ENCODE assay signal across 10 cellular contexts in the genomic region with DNA sequence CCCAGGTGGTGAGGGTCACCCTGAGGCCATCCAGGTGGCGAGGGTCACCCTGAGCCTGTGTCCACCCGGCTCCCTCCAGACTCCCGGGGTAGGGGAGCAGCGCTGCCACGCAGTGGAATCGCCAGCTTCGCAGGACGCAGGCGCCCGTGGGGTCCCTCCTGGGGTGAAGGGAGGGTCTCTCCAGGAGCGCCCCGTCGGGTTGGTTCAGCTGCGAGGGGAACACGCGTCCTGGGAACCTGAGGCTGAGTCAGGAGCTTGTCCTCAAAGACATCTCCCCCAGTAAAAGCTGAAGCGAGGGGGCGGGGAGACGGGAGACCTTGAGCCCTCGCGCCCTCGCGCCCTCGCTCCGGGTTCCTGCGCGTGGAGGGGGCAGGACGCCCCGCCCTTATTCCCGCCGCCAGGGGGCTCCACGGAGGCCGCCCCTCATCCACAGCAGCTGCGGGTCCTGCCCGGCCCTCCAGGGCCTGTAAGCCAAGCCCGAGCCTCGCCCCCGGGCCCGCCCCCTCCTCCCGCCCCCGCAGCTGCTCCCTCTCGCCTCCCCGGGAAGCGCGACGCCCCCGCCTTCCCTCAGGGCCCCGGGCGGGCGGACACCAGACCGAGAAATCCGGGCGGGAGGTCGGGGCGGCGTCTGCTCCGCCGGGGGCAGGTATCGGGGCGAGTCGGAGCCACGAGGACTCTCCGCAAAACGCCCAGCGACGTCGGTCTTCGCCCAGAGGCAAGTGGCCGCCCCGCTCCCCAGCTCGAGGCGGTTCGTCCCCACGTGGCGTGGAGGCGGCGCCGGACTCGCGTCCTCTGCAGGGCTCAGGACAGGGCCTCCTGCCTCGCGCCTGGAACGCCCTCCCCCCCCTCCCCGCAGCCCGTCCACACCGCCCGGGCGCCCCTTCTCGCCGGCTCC. TPM values are rescaled to one million over a fixed set of nuclear protein-coding genes. Genes with fewer than 3 reads are reported as not detected.
DNase-seq lines count a peak whose midpoint lies in the region; ATAC-seq and TF ChIP-seq lines count a peak whose summit lies in the region.
"Had no signal": no experiment of that assay in that cellular context is flagged by ENCODE, and none has a peak within 500 bp of the region (broad histone marks: within the 10 kb centered on the region; RNA-seq: fewer than 3 reads in every experiment).

No MANE protein-coding gene starts in this region.

- peaks cover 13% of the 10 kb centered on the region for H3K9me3 Mint-ChIP-seq in activated naive CD8-positive, alpha-beta T cell treated with anti-CD3 and anti-CD28 coated beads, Interleukin-2, amount 10 ng/mL, durations not matched to agents 7 days and 5 days
- H3K9me3 Mint-ChIP-seq in activated naive CD8-positive, alpha-beta T cell treated with anti-CD3 and anti-CD28 coated beads for 36 hours = peaks cover 51% of the 10 kb centered on the region

- H3K4me3 Mint-ChIP-seq in activated naive CD8-positive, alpha-beta T cell treated with anti-CD3 and anti-CD28 coated beads, Interleukin-2, amount 10 ng/mL, durations not matched to agents 7 days and 5 days = no peak overlapping the region
- no peak overlapping the region for H3K4me3 Mint-ChIP-seq in activated naive CD8-positive, alpha-beta T cell treated with anti-CD3 and anti-CD28 coated beads for 36 hours

- peaks cover 22% of the 10 kb centered on the region for H3K27me3 Mint-ChIP-seq in activated naive CD8-positive, alpha-beta T cell treated with anti-CD3 and anti-CD28 coated beads, Interleukin-2, amount 10 ng/mL, durations not matched to agents 7 days and 5 days
- peaks cover 13% of the 10 kb centered on the region for H3K27me3 Mint-ChIP-seq in activated naive CD8-positive, alpha-beta T cell treated with anti-CD3 and anti-CD28 coated beads for 36 hours

- H3K9me3 ChIP-seq in left lung = peaks cover 0 to 14% of the 10 kb centered on the region in 2 donors
- H3K9me3 ChIP-seq in upper lobe of right lung = peaks cover 3% of the 10 kb centered on the region

- H3K36me3 Mint-ChIP-seq in activated naive CD8-positive, alpha-beta T cell treated with anti-CD3 and anti-CD28 coated beads, Interleukin-2, amount 10 ng/mL, durations not matched to agents 7 days and 5 days = peaks cover 6% of the 10 kb centered on the region
- peaks cover 28% of the 10 kb centered on the region for H3K36me3 Mint-ChIP-seq in activated naive CD8-positive, alpha-beta T cell treated with anti-CD3 and anti-CD28 coated beads for 36 hours

- DNase-seq in activated naive CD8-positive, alpha-beta T cell treated with anti-CD3 and anti-CD28 coated beads, Interleukin-2, amount 10 ng/mL, durations not matched to agents 7 days and 5 days = no peak
- no peak for DNase-seq in activated naive CD8-positive, alpha-beta T cell treated with anti-CD3 and anti-CD28 coated beads for 36 hours
- no peak for DNase-seq in astrocyte of the spinal cord (ENCODE audit: low read depth, low spot score)
- peak in 1 of 2 donors; percentile 84 for DNase-seq in left lung
- peak; percentile 72 for DNase-seq in upper lobe of right lung
- no peak for DNase-seq in NOMO-1 (lab: John Stamatoyannopoulos, UW; ENCODE audit: unreplicated experiment in 2 of 2)
- DNase-seq: DMS79 treated with DMSO at 0.1 percent for 48 hours had no signal

- H3K4me3 ChIP-seq in astrocyte of the spinal cord (ENCODE audit: low read depth, low read length) (no peak overlapping the region), left lung (peak overlapping the region in 1 of 2 donors; percentile 17), upper lobe of right lung (peak overlapping the region; percentile 19)

- no peak overlapping the region for H3K27ac Mint-ChIP-seq in activated naive CD8-positive, alpha-beta T cell treated with anti-CD3 and anti-CD28 coated beads, Interleukin-2, amount 10 ng/mL, durations not matched to agents 7 days and 5 days
- H3K27ac Mint-ChIP-seq in activated naive CD8-positive, alpha-beta T cell treated with anti-CD3 and anti-CD28 coated beads for 36 hours = no peak overlapping the region

- intact Hi-C loops in left lung (cut with DNase I) = loop anchor here in 1 of 2 donors (10.0 kb wide), 1 partner anchor 59 kb away; no protein-coding TSS in a partner anchor
- intact Hi-C loops in upper lobe of right lung (cut with DNase I) = loop anchor here (10.0 kb wide), 1 partner anchor 49 kb away; no protein-coding TSS in a partner anchor

- TF ChIP-seq CTCF in astrocyte of the spinal cord (IDR thresholded peaks at IDR 0.05; ENCODE audit: low read depth, low read length) (peak; percentile 25), left lung (IDR thresholded peaks at IDR 0.05) (peak; percentile 26 to 60), upper lobe of right lung (IDR thresholded peaks at IDR 0.05) (peak; percentile 49)

- H3K4me1 Mint-ChIP-seq in activated naive CD8-positive, alpha-beta T cell treated with anti-CD3 and anti-CD28 coated beads, Interleukin-2, amount 10 ng/mL, durations not matched to agents 7 days and 5 days = peaks cover 4% of the 10 kb centered on the region
- H3K4me1 Mint-ChIP-seq in activated naive CD8-positive, alpha-beta T cell treated with anti-CD3 and anti-CD28 coated beads for 36 hours = peaks cover 18% of the 10 kb centered on the region

- peaks cover 14 to 42% of the 10 kb centered on the region in 2 donors for H3K27me3 ChIP-seq in left lung
- peaks cover 23% of the 10 kb centered on the region for H3K27me3 ChIP-seq in upper lobe of right lung

- in situ Hi-C loops in astrocyte of the spinal cord (cut with HindIII; ENCODE audit: low sequenced_read_pairs) = no loop called here

- H3K36me3 ChIP-seq in left lung = no peaks in the 10 kb centered on the region
- no peaks in the 10 kb centered on the region for H3K36me3 ChIP-seq in upper lobe of right lung

- peaks cover 6 to 9% of the 10 kb centered on the region in 2 donors for H3K4me1 ChIP-seq in left lung
- peaks cover 9% of the 10 kb centered on the region for H3K4me1 ChIP-seq in upper lobe of right lung

- POLR2A ChIA-PET in activated naive CD8-positive, alpha-beta T cell treated with anti-CD3 and anti-CD28 coated beads, Interleukin-2, amount 10 ng/mL, durations not matched to agents 7 days and 5 days (lab: Charles Lee) = interaction anchor here (1.2 to 1.3 kb wide), 2 partner anchors 13 to 47 kb away, joined by 4 to 7 read pairs; no protein-coding TSS in a partner anchor

- no peak overlapping the region for H3K27ac ChIP-seq in left lung
- H3K27ac ChIP-seq in upper lobe of right lung = no peak overlapping the region

- peak; percentile 26 for ATAC-seq in activated naive CD8-positive, alpha-beta T cell treated with anti-CD3 and anti-CD28 coated beads, Interleukin-2, amount 10 ng/mL, durations not matched to agents 7 days and 5 days (ENCODE audit: low read depth)
- ATAC-seq in left lung (peak; percentile 68), upper lobe of right lung (peak; percentile 77), HG03521 (IDR thresholded peaks at IDR 0.05; ENCODE audit: unreplicated experiment) (no peak), HG02759 (IDR thresholded peaks at IDR 0.05; ENCODE audit: unreplicated experiment) (no peak)

RNA-seq across cellular contexts. Expression of gene PIM3, which starts 22.8 kb away (rescaled TPM):
- total RNA-seq in activated naive CD8-positive, alpha-beta T cell treated with anti-CD3 and anti-CD28 coated beads, Interleukin-2, amount 10 ng/mL, durations not matched to agents 7 days and 5 days = 10 to 100 TPM; 44.3 to 48.5 TPM
- 100 to 1,000 TPM; 134 to 137 TPM for total RNA-seq in activated naive CD8-positive, alpha-beta T cell treated with anti-CD3 and anti-CD28 coated beads for 36 hours
- total RNA-seq in left lung (100 to 1,000 TPM in 1 of 2 donors, 10 to 100 TPM in 1; 80.6 to 129 TPM), upper lobe of right lung (119 TPM)

RNA-seq across cellular contexts. Expression of gene IL17REL, which starts 29.2 kb away (rescaled TPM):
- total RNA-seq in activated naive CD8-positive, alpha-beta T cell treated with anti-CD3 and anti-CD28 coated beads, Interleukin-2, amount 10 ng/mL, durations not matched to agents 7 days and 5 days = not detected
- total RNA-seq in activated naive CD8-positive, alpha-beta T cell treated with anti-CD3 and anti-CD28 coated beads for 36 hours = not detected
- total RNA-seq in left lung (not detected), upper lobe of right lung (not detected)
- total RNA-seq: RPMI7951 had no signal

Comparison
In these comparisons a context has a peak if more than half of its experiments do, and no peak if none do; other contexts are left out.
1. ATAC-seq: peak in activated naive CD8-positive, alpha-beta T cell treated with anti-CD3 and anti-CD28 coated beads, Interleukin-2, amount 10 ng/mL, durations not matched to agents 7 days and 5 days (single experiment), left lung (single experiment) and upper lobe of right lung (single experiment); none in HG03521 (single experiment) and HG02759 (single experiment).
2. Peak in every context shown above with its lines, with median percentiles within 50 percentile points of each other: CTCF ChIP-seq.